ENCODE assay signal across 10 cellular contexts in genomic region chr1:163303561-163303960, GRCh38.
"Had no signal": no experiment of that assay in that cellular context is flagged by ENCODE, and none has a peak within 500 bp of the region (broad histone marks: within the 10 kb centered on the region; RNA-seq: fewer than 3 reads in every experiment).

No MANE protein-coding gene starts in this region.

- H3K9me3 ChIP-seq: HAP-1 had no signal

- H3K27ac Mint-ChIP-seq: GM23338, H9, HFFc6 had no signal

- H3K27ac ChIP-seq: GM23248 had no signal

- H3K9me3 Mint-ChIP-seq: H9, HFFc6 had no signal

- H2AFZ ChIP-seq: GM23248, GM23338 had no signal

- DNase-seq: GM23248, GOT3, H7, H9, HCEC 1CT, HFFc6 had no signal

- H3K4me3 ChIP-seq: GM23248, GM23338, HAP-1 had no signal

- FAIRE-seq: H1, H54 had no signal

- H3K4me2 ChIP-seq: GM23338 had no signal

- H3K9ac ChIP-seq: GM23248 had no signal

- H3K4me3 Mint-ChIP-seq: GM23338, H9, HFFc6 had no signal
